25 cellular contexts compared by ENCODE assay signal in genomic region chr2:27741673-27742072, GRCh38.
"Had no signal": no experiment of that assay in that cellular context is flagged by ENCODE, and none has a peak within 500 bp of the region (broad histone marks: within the 10 kb centered on the region; RNA-seq: fewer than 3 reads in every experiment).

No MANE protein-coding gene starts in this region.

- H3K4me3 ChIP-seq: adrenal gland, cardiac muscle cell, colonic mucosa, left lung, lower lobe of right lung, neural progenitor cell, testis, transverse colon had no signal

- H3K27me3 Mint-ChIP-seq: activated CD4-positive, alpha-beta memory T cell treated with anti-CD3 and anti-CD28 coated beads for 36 hours; activated naive CD8-positive, alpha-beta T cell treated with anti-CD3 and anti-CD28 coated beads for 36 hours had no signal

- H3K4me2 ChIP-seq: neural progenitor cell had no signal

- H3K4me1 Mint-ChIP-seq: activated naive CD8-positive, alpha-beta T cell treated with anti-CD3 and anti-CD28 coated beads for 36 hours; brain; natural killer cell; neural progenitor cell had no signal

- H3K4me1 ChIP-seq: neural progenitor cell, testis had no signal

- H3K27ac Mint-ChIP-seq: activated CD4-positive, alpha-beta memory T cell treated with anti-CD3 and anti-CD28 coated beads for 36 hours; activated naive CD4-positive, alpha-beta T cell treated with anti-CD3 and anti-CD28 coated beads for 36 hours; activated naive CD8-positive, alpha-beta T cell treated with anti-CD3 and anti-CD28 coated beads for 36 hours; brain; natural killer cell; neural progenitor cell had no signal

- H3K36me3 Mint-ChIP-seq: activated CD4-positive, alpha-beta memory T cell treated with anti-CD3 and anti-CD28 coated beads for 36 hours; activated naive CD8-positive, alpha-beta T cell treated with anti-CD3 and anti-CD28 coated beads for 36 hours; brain; natural killer cell; neural progenitor cell had no signal

- H3K27me3 ChIP-seq: adrenal gland, cardiac muscle cell, colonic mucosa, left lung, neural progenitor cell, testis, transverse colon had no signal

- H3K36me3 ChIP-seq: adrenal gland, cardiac muscle cell, colonic mucosa, left lung, lower lobe of right lung, neural progenitor cell, transverse colon, WERI-Rb-1 had no signal

- ATAC-seq: activated CD4-positive, CD25-positive, alpha-beta regulatory T cell treated with anti-CD3 and anti-CD28 coated beads, Interleukin-2, amount 50 U/mL, for 24 hours; left lung; lower lobe of right lung; natural killer cell; right cardiac atrium; stimulated activated naive CD8-positive, alpha-beta T cell treated with anti-CD3 and anti-CD28 coated beads, Interleukin-15, Interleukin-2, amounts not matched to agents 100 U/mL and 50 U/mL, for 24 hours had no signal

- H3K9ac ChIP-seq: neural progenitor cell had no signal

- H3K4me3 Mint-ChIP-seq: activated CD4-positive, alpha-beta memory T cell treated with anti-CD3 and anti-CD28 coated beads for 36 hours; activated naive CD4-positive, alpha-beta T cell treated with anti-CD3 and anti-CD28 coated beads for 36 hours; activated naive CD8-positive, alpha-beta T cell treated with anti-CD3 and anti-CD28 coated beads for 36 hours; brain; natural killer cell; neural progenitor cell had no signal

- H3K9me3 Mint-ChIP-seq: activated CD4-positive, alpha-beta memory T cell treated with anti-CD3 and anti-CD28 coated beads for 36 hours; activated naive CD4-positive, alpha-beta T cell treated with anti-CD3 and anti-CD28 coated beads for 36 hours; activated naive CD8-positive, alpha-beta T cell treated with anti-CD3 and anti-CD28 coated beads for 36 hours; natural killer cell had no signal

- DNase-seq: activated CD4-positive, alpha-beta memory T cell treated with anti-CD3 and anti-CD28 coated beads for 36 hours; activated CD4-positive, alpha-beta T cell treated with anti-CD3 and anti-CD28 coated beads for 48 hours; activated effector memory CD4-positive, alpha-beta T cell treated with anti-CD3 and anti-CD28 coated beads, Interleukin-2, amount 50 U/mL, for 16 hours; activated naive CD4-positive, alpha-beta T cell treated with anti-CD3 and anti-CD28 coated beads for 36 hours; activated naive CD8-positive, alpha-beta T cell treated with anti-CD3 and anti-CD28 coated beads for 36 hours; aorta; cerebellar nuclear complex; colonic mucosa; effector CD8-positive, alpha-beta T cell; left lung; lower lobe of right lung; mesenchymal stem cell; natural killer cell; occipital lobe; right cardiac atrium; stimulated activated naive CD8-positive, alpha-beta T cell treated with anti-CD3 and anti-CD28 coated beads, Interleukin-15, Interleukin-2, amounts not matched to agents 100 U/mL and 50 U/mL, for 24 hours; T-helper 9 cell; testis; transverse colon; WERI-Rb-1 had no signal

- H2AFZ ChIP-seq: neural progenitor cell had no signal

- H3K9me3 ChIP-seq: adrenal gland, colonic mucosa, left lung, lower lobe of right lung, testis, transverse colon had no signal

- H3K27ac ChIP-seq: adrenal gland, cardiac muscle cell, colonic mucosa, left lung, lower lobe of right lung, neural progenitor cell, testis, transverse colon, WERI-Rb-1 had no signal
